Comparison of ENCODE assay signal across 8 cellular contexts in genomic region chr3:143951351-143951971, GRCh38. TPM values are rescaled to one million over a fixed set of nuclear protein-coding genes. Genes with fewer than 3 reads are reported as not detected.
A peak's percentile ranks its signal among the peaks of the same experiment; 100 is the strongest.
DNase-seq lines count a peak whose midpoint lies in the region; ATAC-seq and TF ChIP-seq lines count a peak whose summit lies in the region.

No MANE protein-coding gene starts in this region.

- H3K79me2 ChIP-seq in DOHH2 (ENCODE audit: control insufficient read depth, low read length) (no peaks in the 10 kb centered on the region), H9 (ENCODE audit: insufficient read depth, low read length) (no peaks in the 10 kb centered on the region)

- H3T11ph ChIP-seq in H9 (ENCODE audit: low read length), result no peak overlapping the region

- H3K56ac ChIP-seq in H9 (ENCODE audit: insufficient read length, low read depth, low read length), result no peak overlapping the region

- no peaks in the 10 kb centered on the region; the same call in 1 of the 2 replicates for H3K27me3 ChIP-seq in DOHH2 (ENCODE audit: control insufficient read depth, low read length)
- H3K27me3 ChIP-seq in H9 (ENCODE audit: insufficient read depth, low read length), result no peaks in the 10 kb centered on the region
- H3K27me3 ChIP-seq in suprapubic skin, result no peaks in the 10 kb centered on the region

- H2BK120ac ChIP-seq in H9 (ENCODE audit: low read depth, low read length, poor library complexity, severe bottlenecking), result no peak overlapping the region

- no peak overlapping the region for H3K27ac Mint-ChIP-seq in H9
- H3K27ac Mint-ChIP-seq in activated naive CD8-positive, alpha-beta T cell treated with anti-CD3 and anti-CD28 coated beads, Interleukin-2, amount 50 U/mL, for 24 hours, result no peak overlapping the region

- H3K4me1 ChIP-seq in DOHH2 (ENCODE audit: control insufficient read depth, low read length), result no peaks in the 10 kb centered on the region
- H3K4me1 ChIP-seq in H9 (ENCODE audit: insufficient read depth, low read length), result no peaks in the 10 kb centered on the region
- no peaks in the 10 kb centered on the region for H3K4me1 ChIP-seq in suprapubic skin

- TF ChIP-seq CTCF in AG04449 (IDR thresholded peaks at IDR 0.05; ENCODE audit: insufficient read depth, low read length, missing control alignments) (peak; percentile 52), DOHH2 (IDR thresholded peaks at IDR 0.05; ENCODE audit: low read depth, low read length, poor library complexity, severe bottlenecking) (peak; percentile 66), H9 (conservative IDR thresholded peaks at IDR 0.05) (peak; percentile 85), suprapubic skin (IDR thresholded peaks at IDR 0.05) (peak; percentile 31 to 55)

- no peak overlapping the region for H3K4me3 Mint-ChIP-seq in H9
- H3K4me3 Mint-ChIP-seq in activated naive CD8-positive, alpha-beta T cell treated with anti-CD3 and anti-CD28 coated beads, Interleukin-2, amount 50 U/mL, for 24 hours, result no peak overlapping the region

- H2BK20ac ChIP-seq in H9 (ENCODE audit: low read depth, low read length, poor library complexity, severe bottlenecking), result no peak overlapping the region

- TF ChIP-seq EP300 in suprapubic skin (IDR thresholded peaks at IDR 0.05), result no peak

- H2AK5ac ChIP-seq in H9 (ENCODE audit: insufficient read length, low read length), result no peak overlapping the region

- H2BK12ac ChIP-seq in H9 (ENCODE audit: insufficient read length, low read depth, low read length), result no peak overlapping the region

- H3F3A ChIP-seq in DOHH2 (ENCODE audit: control insufficient read depth, insufficient read depth), result no peaks in the 10 kb centered on the region

- ATAC-seq in activated naive CD8-positive, alpha-beta T cell treated with anti-CD3 and anti-CD28 coated beads, Interleukin-2, amount 50 U/mL, for 24 hours, result no peak

- no peak overlapping the region for H3K4ac ChIP-seq in H9 (ENCODE audit: low read depth, low read length)

- H3K4me2 ChIP-seq in DOHH2 (ENCODE audit: low read length), result no peak overlapping the region
- H3K4me2 ChIP-seq in H9 (ENCODE audit: insufficient read depth, insufficient read length, low read length), result no peak overlapping the region

- no peak overlapping the region for H3K18ac ChIP-seq in H9 (ENCODE audit: insufficient read length, low read depth, low read length)

- no peaks in the 10 kb centered on the region for H3K9me2 ChIP-seq in DOHH2 (replicated peaks; ENCODE audit: control insufficient read depth, low read length)

- H3K23me2 ChIP-seq in H9 (ENCODE audit: insufficient read length, low read depth, low read length, poor library complexity, severe bottlenecking), result no peaks in the 10 kb centered on the region

- TF ChIP-seq POLR2A in suprapubic skin (IDR thresholded peaks at IDR 0.05), result no peak

- no peaks in the 10 kb centered on the region for H3K27me3 Mint-ChIP-seq in H9 (ENCODE audit: low read depth)
- no peaks in the 10 kb centered on the region for H3K27me3 Mint-ChIP-seq in activated naive CD8-positive, alpha-beta T cell treated with anti-CD3 and anti-CD28 coated beads, Interleukin-2, amount 50 U/mL, for 24 hours

- H3K23ac ChIP-seq in H9 (ENCODE audit: insufficient read length, low read depth, low read length), result no peak overlapping the region

- no peak overlapping the region for H3K4me3 ChIP-seq in AG04449 (ENCODE audit: low read depth, low read length)
- no peak overlapping the region for H3K4me3 ChIP-seq in DOHH2 (ENCODE audit: low read length)
- no peak overlapping the region for H3K4me3 ChIP-seq in suprapubic skin

- H3K14ac ChIP-seq in H9 (ENCODE audit: insufficient read depth, low read length), result no peak overlapping the region

- no peaks in the 10 kb centered on the region for H3K36me3 Mint-ChIP-seq in H9 (ENCODE audit: insufficient read depth in 1 of 3, low read depth in 3 of 3)
- no peaks in the 10 kb centered on the region for H3K36me3 Mint-ChIP-seq in activated naive CD8-positive, alpha-beta T cell treated with anti-CD3 and anti-CD28 coated beads, Interleukin-2, amount 50 U/mL, for 24 hours (ENCODE audit: low read depth)

- H2BK15ac ChIP-seq in H9 (ENCODE audit: low read depth, low read length), result no peak overlapping the region

- no peak overlapping the region for H4K5ac ChIP-seq in H9 (ENCODE audit: insufficient read length, low read depth, low read length)

- H4K20me1 ChIP-seq in DOHH2 (ENCODE audit: control insufficient read depth, insufficient read depth, low read depth, low read length) (no peaks in the 10 kb centered on the region), H9 (ENCODE audit: control insufficient read depth, insufficient read depth, insufficient read length) (no peaks in the 10 kb centered on the region)

- no peak overlapping the region for H2BK5ac ChIP-seq in H9 (ENCODE audit: insufficient read length, low read length)

- H3K79me1 ChIP-seq in H9 (ENCODE audit: insufficient read depth, low read depth, low read length, poor library complexity, severe bottlenecking), result no peaks in the 10 kb centered on the region

- POLR2A ChIA-PET in AG04449 (lab: Yijun Ruan, JAX), result no interaction called here

- no peak overlapping the region for H4K91ac ChIP-seq in H9 (ENCODE audit: insufficient read length, low read depth, low read length)

- H2AFZ ChIP-seq in H9 (ENCODE audit: low read length), result no peak overlapping the region

- no peaks in the 10 kb centered on the region for H3K9me3 ChIP-seq in DOHH2 (ENCODE audit: control insufficient read depth, insufficient read depth, low read length)
- no peaks in the 10 kb centered on the region for H3K9me3 ChIP-seq in H9 (ENCODE audit: control insufficient read depth, low read depth, low read length)
- H3K9me3 ChIP-seq in suprapubic skin, result no peaks in the 10 kb centered on the region

- H3K36me3 ChIP-seq in DOHH2 (ENCODE audit: control insufficient read depth, low read length), result no peaks in the 10 kb centered on the region
- no peaks in the 10 kb centered on the region for H3K36me3 ChIP-seq in suprapubic skin

- DNase-seq in AG04449 (ENCODE audit: low read depth, low spot score) (no peak), H9 (no peak), MV-4-11 (lab: John Stamatoyannopoulos, UW) (peak; percentile 13), inferior parietal cortex (ENCODE audit: extremely low spot score) (peak; percentile 68), suprapubic skin (ENCODE audit: low spot score in 2 of 2) (no peak), NCI-H774 (lab: John Stamatoyannopoulos, UW) (no peak)
- DNase-seq in activated naive CD8-positive, alpha-beta T cell treated with anti-CD3 and anti-CD28 coated beads, Interleukin-2, amount 50 U/mL, for 24 hours, result peak; percentile 29

- WGBS in H9 (ENCODE audit: extremely low coverage, insufficient read length, low lambda C conversion rate), result no CpG with 5 or more reads among the region's 1 CpG
- 100% methylated on average over 1 of the region's 1 CpG for WGBS in suprapubic skin

- CTCF ChIA-PET in AG04449 (lab: Yijun Ruan, JAX), result interaction anchor here (0.9 to 2.2 kb wide), 7 partner anchors 16 to 177 kb away, joined by 3 to 17 read pairs (median 4); no protein-coding TSS in a partner anchor

- no peaks in the 10 kb centered on the region for H3K9me3 Mint-ChIP-seq in H9
- no peaks in the 10 kb centered on the region for H3K9me3 Mint-ChIP-seq in activated naive CD8-positive, alpha-beta T cell treated with anti-CD3 and anti-CD28 coated beads, Interleukin-2, amount 50 U/mL, for 24 hours

- H3K9ac ChIP-seq in H9 (ENCODE audit: extremely low read depth, insufficient read length, low read length), result no peak overlapping the region

- no peak overlapping the region for H4K8ac ChIP-seq in H9 (replicated peaks; ENCODE audit: insufficient read length, low read depth, low read length)

- no peaks in the 10 kb centered on the region for H3K4me1 Mint-ChIP-seq in H9
- no peaks in the 10 kb centered on the region for H3K4me1 Mint-ChIP-seq in activated naive CD8-positive, alpha-beta T cell treated with anti-CD3 and anti-CD28 coated beads, Interleukin-2, amount 50 U/mL, for 24 hours

- H3K27ac ChIP-seq in DOHH2 (ENCODE audit: low read depth, low read length) (no peak overlapping the region), H9 (ENCODE audit: insufficient read length, low read depth, low read length) (no peak overlapping the region), suprapubic skin (no peak overlapping the region)

RNA-seq across cellular contexts. Expression of gene DIPK2A, which starts 20.2 kb away (rescaled TPM):
- total RNA-seq in H9 (2021), result 22.0 and 22.9 TPM in 2 replicates
- 10 to 100 TPM; 26.6 to 63.5 (median 51.2) TPM for total RNA-seq in suprapubic skin

Comparison
In these comparisons a context has a peak if more than half of its experiments do, and no peak if none do; other contexts are left out.
1. DNase-seq: peak in MV-4-11 (single experiment), activated naive CD8-positive, alpha-beta T cell treated with anti-CD3 and anti-CD28 coated beads, Interleukin-2, amount 50 U/mL, for 24 hours (single experiment) and inferior parietal cortex (single experiment); none in AG04449 (single experiment), H9 (single experiment), suprapubic skin (0 of 2) and NCI-H774 (single experiment).
2. Peak in every context shown above with its lines, with median percentiles within 50 percentile points of each other: CTCF ChIP-seq.